In genomic region chr20:63272105-63273078, GRCh38 we compare ENCODE assay signal across 8 cellular contexts. TPM values are rescaled to one million over a fixed set of nuclear protein-coding genes. Genes with fewer than 3 reads are reported as not detected.
DNase-seq lines count a peak whose midpoint lies in the region; ATAC-seq, FAIRE-seq and TF ChIP-seq lines count a peak whose summit lies in the region.

Gene ARFGAP1, plus strand, starts transcription at chr20:63272813. Its CDS starts 2,768 bp downstream, at chr20:63275581.

- CTCF ChIA-PET in AG04449 (lab: Yijun Ruan, JAX): interaction anchor here (0.8 to 16.0 kb wide), 10 partner anchors 8 to 105 kb away, joined by 3 to 142 read pairs (median 4); no protein-coding TSS in a partner anchor

- H3K4me3 ChIP-seq in AG04449 (ENCODE audit: low read depth, low read length) (peak within 1 kb of the TSS; percentile 94), kidney (ENCODE audit: low read length in 2 of 2) (peak within 1 kb of the TSS; percentile 73 to 85)

- peak within 1 kb of the TSS; percentile 80 to 81 for H3K9ac ChIP-seq in kidney (ENCODE audit: low read length in 2 of 2)

- H3K4me1 ChIP-seq in kidney (ENCODE audit: control insufficient read depth in 1 of 2, insufficient read depth in 1 of 2, low read depth in 1 of 2, low read length in 2 of 2): peaks cover 9 to 13% of the 10 kb centered on the region in 2 donors

- peaks cover 0 to 7% of the 10 kb centered on the region in 2 donors for H3K36me3 ChIP-seq in kidney (ENCODE audit: control insufficient read depth in 1 of 2, insufficient read depth in 2 of 2, low read length in 2 of 2)

- ATAC-seq in GM18909 (IDR thresholded peaks at IDR 0.05; ENCODE audit: poor library complexity, unreplicated experiment) (peak; percentile 89), HG03196 (IDR thresholded peaks at IDR 0.05; ENCODE audit: unreplicated experiment) (peak; percentile 82)
- peak; percentile 98 to 99 for ATAC-seq in activated CD4-positive, CD25-positive, alpha-beta regulatory T cell treated with anti-CD3 and anti-CD28 coated beads, Interleukin-2, amount 50 U/mL, for 24 hours

- POLR2A ChIA-PET in AG04449 (lab: Yijun Ruan, JAX): interaction anchor here (0.7 to 1.4 kb wide), 8 partner anchors 12 to 249 kb away, joined by 3 to 5 read pairs (median 4); partner anchors contain the start of gene PPDPF

- TF ChIP-seq CTCF in AG04449 (IDR thresholded peaks at IDR 0.05; ENCODE audit: insufficient read depth, low read length, missing control alignments) (no peak), kidney (IDR thresholded peaks at IDR 0.05; ENCODE audit: borderline replicate concordance, extremely low read depth, insufficient read depth) (no peak)

- no peak within 1 kb of the TSS for H3K27ac ChIP-seq in kidney (ENCODE audit: low read depth in 2 of 2, low read length in 2 of 2)

- intact Hi-C loops in kidney (cut with DNase I): no loop called here

- H3K9me3 ChIP-seq in kidney (ENCODE audit: control insufficient read depth in 1 of 2, low read length in 2 of 2): no peaks in the 10 kb centered on the region

- DNase-seq in AG04449 (ENCODE audit: low read depth, low spot score) (peak; percentile 19), NCI-H345 (lab: John Stamatoyannopoulos, UW) (peak; percentile 94), cerebellar cortex (ENCODE audit: low spot score) (peak; percentile 88), kidney (peak; percentile 97)
- DNase-seq in stimulated activated CD4-positive, alpha-beta T cell treated with anti-CD3 and anti-CD28 coated beads, Interleukin-15, amount 100 ng/mL, for 1 hour (ENCODE audit: low read depth in 1 of 2, low spot score in 1 of 2): peak; percentile 78 to 84

- no peak for FAIRE-seq in kidney (lab: Jason Lieb, UNC)

RNA-seq across cellular contexts. Expression of gene ARFGAP1, which starts in this region (rescaled TPM):
- 84.3 TPM for total RNA-seq in kidney
- 40.4 TPM for polyA plus RNA-seq in kidney (ENCODE audit: insufficient read depth, low read depth, low replicate concordance)

Comparison
In these comparisons a context has a peak if more than half of its experiments do, and no peak if none do; other contexts are left out.
1. DNase-seq: peak in every context shown above with its lines; median percentile 97 in kidney; 94 in NCI-H345; 88 in cerebellar cortex; 81 in stimulated activated CD4-positive, alpha-beta T cell treated with anti-CD3 and anti-CD28 coated beads, Interleukin-15, amount 100 ng/mL, for 1 hour; 19 in AG04449.